Comparison of ENCODE assay signal across 29 cellular contexts in the genomic region with DNA sequence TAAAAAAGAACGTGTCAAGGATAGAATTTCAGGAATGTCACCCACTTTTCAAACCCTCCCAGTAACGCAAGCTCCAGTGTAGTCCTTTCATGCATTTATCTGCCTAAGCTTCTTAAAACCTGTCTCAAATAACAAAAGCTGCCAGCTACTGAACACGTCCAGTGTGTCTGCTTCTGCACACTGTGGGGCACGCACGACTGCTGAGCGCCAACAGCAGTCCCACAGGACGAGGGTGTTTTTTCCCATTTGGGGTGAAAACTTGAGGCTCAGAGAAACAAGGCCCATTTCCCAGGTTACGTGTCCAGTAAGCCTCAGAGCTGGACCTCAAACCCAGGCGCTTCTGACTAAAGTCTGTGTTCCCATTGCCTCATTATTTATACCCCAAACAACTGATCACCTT.
"Had no signal": no experiment of that assay in that cellular context is flagged by ENCODE, and none has a peak within 500 bp of the region (broad histone marks: within the 10 kb centered on the region; RNA-seq: fewer than 3 reads in every experiment).

No MANE protein-coding gene starts in this region.

- H3K4me3 Mint-ChIP-seq: activated CD4-positive, alpha-beta T cell treated with anti-CD3 and anti-CD28 coated beads for 36 hours; activated CD8-positive, alpha-beta T cell treated with anti-CD3 and anti-CD28 coated beads, Interleukin-2, amount 10 ng/mL, durations not matched to agents 7 days and 5 days; activated naive CD4-positive, alpha-beta T cell treated with anti-CD3 and anti-CD28 coated beads, Interleukin-2, amount 10 ng/mL, durations not matched to agents 7 days and 5 days; activated naive CD8-positive, alpha-beta T cell treated with anti-CD3 and anti-CD28 coated beads for 36 hours; activated T-cell treated with anti-CD3 and anti-CD28 coated beads, Interleukin-2, amount 50 U/mL, for 4 hours; T-cell had no signal

- H3K4me3 ChIP-seq: cardiac muscle cell, MG63, SK-N-MC had no signal

- H3K27ac Mint-ChIP-seq: activated CD4-positive, alpha-beta T cell treated with anti-CD3 and anti-CD28 coated beads for 36 hours; activated naive CD4-positive, alpha-beta T cell treated with anti-CD3 and anti-CD28 coated beads, Interleukin-2, amount 10 ng/mL, durations not matched to agents 7 days and 5 days; activated naive CD8-positive, alpha-beta T cell treated with anti-CD3 and anti-CD28 coated beads for 36 hours had no signal

- H3K27ac ChIP-seq: brain microvascular endothelial cell, cardiac muscle cell, VCaP had no signal

- H3K9me3 ChIP-seq: MG63 had no signal

- H3K4me1 Mint-ChIP-seq: activated CD4-positive, alpha-beta T cell treated with anti-CD3 and anti-CD28 coated beads for 36 hours; activated naive CD4-positive, alpha-beta T cell treated with anti-CD3 and anti-CD28 coated beads, Interleukin-2, amount 10 ng/mL, durations not matched to agents 7 days and 5 days; activated naive CD8-positive, alpha-beta T cell treated with anti-CD3 and anti-CD28 coated beads for 36 hours; T-cell had no signal

- H3K27me3 ChIP-seq: brain microvascular endothelial cell, cardiac muscle cell, MG63 had no signal

- H3K9me3 Mint-ChIP-seq: activated naive CD4-positive, alpha-beta T cell treated with anti-CD3 and anti-CD28 coated beads, Interleukin-2, amount 10 ng/mL, durations not matched to agents 7 days and 5 days; activated naive CD8-positive, alpha-beta T cell treated with anti-CD3 and anti-CD28 coated beads for 36 hours; activated T-cell treated with anti-CD3 and anti-CD28 coated beads, Interleukin-2, amount 50 U/mL, for 4 hours; T-cell had no signal

- DNase-seq: activated CD4-positive, alpha-beta T cell treated with anti-CD3 and anti-CD28 coated beads for 36 hours; activated CD4-positive, alpha-beta T cell treated with anti-CD3 and anti-CD28 coated beads, Interleukin-2, amount 50 U/mL, for 4 hours; activated CD8-positive, alpha-beta memory T cell treated with anti-CD3 and anti-CD28 coated beads, Interleukin-2, amount 50 U/mL, for 48 hours; activated CD8-positive, alpha-beta T cell treated with anti-CD3 and anti-CD28 coated beads, Interleukin-2, amount 10 ng/mL, durations not matched to agents 7 days and 5 days; activated gamma-delta T cell treated with Interleukin-2 at 50 U/mL for 16 hours; activated naive CD4-positive, alpha-beta T cell treated with anti-CD3 and anti-CD28 coated beads, Interleukin-2, amount 10 ng/mL, durations not matched to agents 7 days and 5 days; activated naive CD8-positive, alpha-beta T cell treated with anti-CD3 and anti-CD28 coated beads for 36 hours; activated T-cell treated with anti-CD3 and anti-CD28 coated beads, Interleukin-2, amount 50 U/mL, for 4 hours; brain microvascular endothelial cell; MG63; MV-4-11; NCI-H1092 treated with DMSO at 0.1 percent for 48 hours; NCI-H1417 treated with DMSO at 0.1 percent for 48 hours; NCI-H1694; NCI-H2029; NCI-H2107; NCI-H2171 treated with DMSO at 0.1 percent for 48 hours; NCI-H226; NCI-H526; NCI-H774; NK-92 treated with Interleukin-12 subunit alpha and Interleukin-12 subunit beta, amount 100 ng/mL, for 24 hours; OCI-M1; RPMI8226; T-cell had no signal

- H3K27me3 Mint-ChIP-seq: activated CD4-positive, alpha-beta T cell treated with anti-CD3 and anti-CD28 coated beads for 36 hours; activated naive CD4-positive, alpha-beta T cell treated with anti-CD3 and anti-CD28 coated beads, Interleukin-2, amount 10 ng/mL, durations not matched to agents 7 days and 5 days; activated naive CD8-positive, alpha-beta T cell treated with anti-CD3 and anti-CD28 coated beads for 36 hours; T-cell had no signal

- ATAC-seq: activated CD4-positive, alpha-beta T cell treated with anti-CD3 and anti-CD28 coated beads for 36 hours; activated CD8-positive, alpha-beta T cell treated with anti-CD3 and anti-CD28 coated beads, Interleukin-2, amount 10 ng/mL, durations not matched to agents 7 days and 5 days; activated T-cell treated with anti-CD3 and anti-CD28 coated beads, Interleukin-2, amount 50 U/mL, for 4 hours; Panc1; Right ventricle myocardium inferior; T-cell had no signal
